ENCODE assay signal across 1 cellular context in genomic region chr9:86731511-86731993, GRCh38.
A peak's percentile ranks its signal among the peaks of the same experiment; 100 is the strongest.
TF ChIP-seq lines count a peak whose summit lies in the region.

No MANE protein-coding gene starts in this region.

TF ChIP-seq in IMR-90, 13 proteins besides CTCF, POLR2A, EP300 and RAD21 (continued from another document):
- peak; percentile 60 for TF ChIP-seq CEBPB (IDR thresholded peaks at IDR 0.05; ENCODE audit: low read depth, low read length)
